Comparison of ENCODE assay signal across 24 cellular contexts in the genomic region with DNA sequence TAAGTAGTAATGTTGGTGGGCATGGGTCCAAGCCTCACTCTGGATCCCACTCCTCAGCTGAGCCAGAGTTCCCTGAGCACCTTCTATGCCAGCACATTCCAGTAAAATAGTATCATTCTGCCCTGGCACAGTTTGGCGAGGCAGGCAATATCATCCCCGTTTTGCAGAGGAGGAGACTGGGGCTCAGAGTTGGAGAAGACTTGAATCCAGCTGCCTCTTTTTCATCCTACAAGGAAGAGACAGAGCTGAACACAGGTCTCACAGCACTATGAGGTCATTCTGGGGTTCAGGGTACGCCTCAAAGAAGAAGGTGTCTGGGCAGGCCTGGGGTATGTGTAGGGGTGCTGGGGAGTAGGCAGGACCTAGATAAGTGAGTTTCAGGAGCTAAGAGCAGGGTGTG.
A peak's percentile ranks its signal among the peaks of the same experiment; 100 is the strongest.
DNase-seq lines count a peak whose midpoint lies in the region; ATAC-seq, FAIRE-seq and TF ChIP-seq lines count a peak whose summit lies in the region.
"Had no signal": no experiment of that assay in that cellular context is flagged by ENCODE, and none has a peak within 500 bp of the region (broad histone marks: within the 10 kb centered on the region; RNA-seq: fewer than 3 reads in every experiment).

No MANE protein-coding gene starts in this region.

- no peaks in the 10 kb centered on the region for H3K27me3 Mint-ChIP-seq in CD4-positive, alpha-beta T cell
- H3K27me3 Mint-ChIP-seq in activated T-helper 2 cell treated with anti-CD3 and anti-CD28 coated beads, Interferon-gamma antibody, Interleukin-2, Interleukin-4, amounts not matched to agents 10 μg/mL and 5 μg/mL and 100 μg/mL, durations not matched to agents 14 hours and 24 hours and 36 hours (ENCODE audit: low read depth) = no peaks in the 10 kb centered on the region
- H3K27me3 Mint-ChIP-seq: B cell; CD4-positive, CD25-positive, alpha-beta regulatory T cell had no signal

- POLR2A ChIA-PET in CD4-positive, alpha-beta T cell (lab: Charles Lee) = no interaction called here

- H3K9ac ChIP-seq in HUES6 (ENCODE audit: low read length) = peak overlapping the region; percentile 35

- TF ChIP-seq CTCF in C4-2B (conservative IDR thresholded peaks at IDR 0.05) (no peak), bronchial epithelial cell (IDR thresholded peaks at IDR 0.05; ENCODE audit: insufficient read depth, low read length, severe bottlenecking) (no peak)
- TF ChIP-seq CTCF in CD4-positive, alpha-beta T cell (IDR thresholded peaks at IDR 0.05) = no peak

- intact Hi-C loops in CD4-positive, alpha-beta T cell (cut with DNase I, micrococcal nuclease) = no loop called here
- intact Hi-C loops in activated T-helper 2 cell treated with anti-CD3 and anti-CD28 coated beads, Interferon-gamma antibody, Interleukin-2, Interleukin-4, amounts not matched to agents 10 μg/mL and 5 μg/mL and 100 μg/mL, durations not matched to agents 14 hours and 24 hours and 36 hours (cut with micrococcal nuclease) = no loop called here

- H3K4me3 Mint-ChIP-seq in CD4-positive, alpha-beta T cell = no peak overlapping the region
- H3K4me3 Mint-ChIP-seq in activated T-helper 2 cell treated with anti-CD3 and anti-CD28 coated beads, Interferon-gamma antibody, Interleukin-2, Interleukin-4, amounts not matched to agents 10 μg/mL and 5 μg/mL and 100 μg/mL, durations not matched to agents 14 hours and 24 hours and 36 hours (ENCODE audit: low read depth) = no peak overlapping the region
- H3K4me3 Mint-ChIP-seq: B cell; CD4-positive, CD25-positive, alpha-beta regulatory T cell; GM23338 had no signal

- ATAC-seq in HG02571 (IDR thresholded peaks at IDR 0.05; ENCODE audit: unreplicated experiment) (no peak), GM18519 (IDR thresholded peaks at IDR 0.05; ENCODE audit: low FRiP score, unreplicated experiment) (no peak)
- no peak for ATAC-seq in CD4-positive, alpha-beta T cell (ENCODE audit: poor library complexity)
- ATAC-seq: A549, GM23338 had no signal

- no peaks in the 10 kb centered on the region for H3K9me3 Mint-ChIP-seq in CD4-positive, alpha-beta T cell
- no peaks in the 10 kb centered on the region for H3K9me3 Mint-ChIP-seq in activated T-helper 2 cell treated with anti-CD3 and anti-CD28 coated beads, Interferon-gamma antibody, Interleukin-2, Interleukin-4, amounts not matched to agents 10 μg/mL and 5 μg/mL and 100 μg/mL, durations not matched to agents 14 hours and 24 hours and 36 hours
- H3K9me3 Mint-ChIP-seq: GM23338 had no signal

- H3K4me3 ChIP-seq in HUES6 (ENCODE audit: low read depth, low read length) (no peak overlapping the region), bronchial epithelial cell (ENCODE audit: low read depth, low read length) (no peak overlapping the region), mesodermal cell (ENCODE audit: extremely low read depth, insufficient read depth, low read length, poor library complexity, severe bottlenecking) (no peak overlapping the region)
- H3K4me3 ChIP-seq: A549, GM23338, PC-9, SJCRH30 had no signal

- peaks cover 6% of the 10 kb centered on the region for H3K36me3 Mint-ChIP-seq in CD4-positive, alpha-beta T cell (ENCODE audit: low read depth)
- H3K36me3 Mint-ChIP-seq in activated T-helper 2 cell treated with anti-CD3 and anti-CD28 coated beads, Interferon-gamma antibody, Interleukin-2, Interleukin-4, amounts not matched to agents 10 μg/mL and 5 μg/mL and 100 μg/mL, durations not matched to agents 14 hours and 24 hours and 36 hours (ENCODE audit: low read depth) = no peaks in the 10 kb centered on the region

- CTCF ChIA-PET in CD4-positive, alpha-beta T cell (lab: Charles Lee) = no interaction called here

- no peak for FAIRE-seq in bronchial epithelial cell (lab: Jason Lieb, UNC)
- FAIRE-seq: A549 had no signal

- H3K27ac ChIP-seq in C4-2B = peak overlapping the region; percentile 94
- no peak overlapping the region; the same call in 1 of the 2 replicates for H3K27ac ChIP-seq in HUES6 (ENCODE audit: low read depth, low read length)
- H3K27ac ChIP-seq in mesodermal cell (ENCODE audit: low read depth, low read length, severe bottlenecking) = peak overlapping the region; percentile 69
- H3K27ac ChIP-seq in CD4-positive, alpha-beta T cell (ENCODE audit: low read depth, low read length) = no peak overlapping the region
- H3K27ac ChIP-seq: A549, PC-9, SJCRH30 had no signal

- H3K4me1 ChIP-seq in HUES6 (ENCODE audit: control insufficient read depth, insufficient read depth, low read length) = peaks cover 46% of the 10 kb centered on the region
- H3K4me1 ChIP-seq in mesodermal cell (ENCODE audit: control insufficient read depth, insufficient read depth, low read length, poor library complexity, severe bottlenecking) = peaks cover 55% of the 10 kb centered on the region
- H3K4me1 ChIP-seq: A549, SJCRH30 had no signal

- H3K27me3 ChIP-seq in HUES6 (ENCODE audit: control insufficient read depth, insufficient read depth, low read length) (no peaks in the 10 kb centered on the region), bronchial epithelial cell (ENCODE audit: control insufficient read depth, insufficient read depth, low read length) (no peaks in the 10 kb centered on the region)
- H3K27me3 ChIP-seq in CD4-positive, alpha-beta T cell (ENCODE audit: control insufficient read depth, insufficient read depth, low read length) = no peaks in the 10 kb centered on the region
- H3K27me3 ChIP-seq: SJCRH30 had no signal

- 97% methylated on average over 2 to 3 of the region's 3 CpGs for WGBS in mesodermal cell (ENCODE audit: insufficient coverage in 2 of 2), 2 experiments

- no peaks in the 10 kb centered on the region for H3K4me1 Mint-ChIP-seq in CD4-positive, alpha-beta T cell (ENCODE audit: low read depth)
- no peaks in the 10 kb centered on the region for H3K4me1 Mint-ChIP-seq in activated T-helper 2 cell treated with anti-CD3 and anti-CD28 coated beads, Interferon-gamma antibody, Interleukin-2, Interleukin-4, amounts not matched to agents 10 μg/mL and 5 μg/mL and 100 μg/mL, durations not matched to agents 14 hours and 24 hours and 36 hours (ENCODE audit: low read depth)
- H3K4me1 Mint-ChIP-seq: B cell; CD4-positive, CD25-positive, alpha-beta regulatory T cell had no signal

- peak; percentile 22 for DNase-seq in bronchial epithelial cell (ENCODE audit: low read depth)
- DNase-seq in CD4-positive, alpha-beta T cell = no peak
- DNase-seq in activated T-helper 2 cell treated with anti-CD3 and anti-CD28 coated beads, Interferon-gamma antibody, Interleukin-2, Interleukin-4, amounts not matched to agents 10 μg/mL and 5 μg/mL and 100 μg/mL, durations not matched to agents 14 hours and 24 hours and 36 hours (ENCODE audit: low spot score) = no peak
- DNase-seq: CD4-positive, CD25-positive, alpha-beta regulatory T cell; COR-L47; DMS 273 treated with DMSO at 0.1 percent for 48 hours; DMS79 treated with DMSO at 0.1 percent for 48 hours; Kasumi-1; MM.1S; NCI-H1048; NCI-H1436 treated with DMSO at 0.1 percent for 48 hours; NCI-H1930; NCI-H510A; NCI-H748 treated with DMSO at 0.1 percent for 48 hours; PC-9; SJCRH30 had no signal

- no peak overlapping the region for H3K27ac Mint-ChIP-seq in CD4-positive, alpha-beta T cell
- no peak overlapping the region for H3K27ac Mint-ChIP-seq in activated T-helper 2 cell treated with anti-CD3 and anti-CD28 coated beads, Interferon-gamma antibody, Interleukin-2, Interleukin-4, amounts not matched to agents 10 μg/mL and 5 μg/mL and 100 μg/mL, durations not matched to agents 14 hours and 24 hours and 36 hours
- H3K27ac Mint-ChIP-seq: B cell; CD4-positive, CD25-positive, alpha-beta regulatory T cell; GM23338 had no signal

- H3K36me3 ChIP-seq in HUES6 (ENCODE audit: control insufficient read depth, insufficient read depth, low read length) = no peaks in the 10 kb centered on the region; the same call in 1 of the 2 replicates
- no peaks in the 10 kb centered on the region for H3K36me3 ChIP-seq in bronchial epithelial cell (ENCODE audit: control insufficient read depth, insufficient read depth, low read length)
- no peaks in the 10 kb centered on the region for H3K36me3 ChIP-seq in mesodermal cell (ENCODE audit: control insufficient read depth, insufficient read depth, low read length)
- H3K36me3 ChIP-seq: SJCRH30 had no signal

- H3K9me3 ChIP-seq in HUES6 (ENCODE audit: control insufficient read depth, insufficient read depth, low read depth, low read length) (no peaks in the 10 kb centered on the region), mesodermal cell (ENCODE audit: control insufficient read depth, low read length) (peaks cover 6% of the 10 kb centered on the region)
- no peaks in the 10 kb centered on the region for H3K9me3 ChIP-seq in CD4-positive, alpha-beta T cell (ENCODE audit: control insufficient read depth, low read length)
- H3K9me3 ChIP-seq: A549, SJCRH30 had no signal

Comparison
In these comparisons a context has a peak if more than half of its experiments do, and no peak if none do; other contexts are left out.
1. H3K27ac ChIP-seq: peak in C4-2B (single experiment) and mesodermal cell (single experiment); none in HUES6 (single experiment) and CD4-positive, alpha-beta T cell (single experiment).